8 cellular contexts compared by ENCODE assay signal in genomic region chr11:110295086-110295485, GRCh38. TPM values are rescaled to one million over a fixed set of nuclear protein-coding genes. Genes with fewer than 3 reads are reported as not detected.
A peak's percentile ranks its signal among the peaks of the same experiment; 100 is the strongest.
DNase-seq lines count a peak whose midpoint lies in the region; ATAC-seq, FAIRE-seq and TF ChIP-seq lines count a peak whose summit lies in the region.

No MANE protein-coding gene starts in this region.

- no peak overlapping the region for H2AFZ ChIP-seq in mammary epithelial cell (ENCODE audit: low read depth, low read length)

- CTCF ChIA-PET in A549 (lab: Yijun Ruan, JAX) (no interaction called here), mammary epithelial cell (lab: Charles Lee; ENCODE audit: low non-redundant PET) (no interaction called here)

- H3K4me1 ChIP-seq in A549, result peaks cover 51% of the 10 kb centered on the region
- peaks cover 26% of the 10 kb centered on the region for H3K4me1 ChIP-seq in HUES6 (ENCODE audit: control insufficient read depth, insufficient read depth, low read length)
- peaks cover 30% of the 10 kb centered on the region for H3K4me1 ChIP-seq in mammary epithelial cell (ENCODE audit: insufficient read depth, low read length)

- peaks cover 63% of the 10 kb centered on the region for H3K79me2 ChIP-seq in mammary epithelial cell (ENCODE audit: insufficient read depth, low read length)

- H3K9me3 ChIP-seq in A549 (peaks cover 4% of the 10 kb centered on the region; the same call in 2 of the 3 replicates), HUES6 (ENCODE audit: control insufficient read depth, insufficient read depth, low read depth, low read length) (no peaks in the 10 kb centered on the region), mammary epithelial cell (replicated peaks; ENCODE audit: insufficient read depth, low read length) (no peaks in the 10 kb centered on the region)

- H3K36me3 ChIP-seq in HUES6 (ENCODE audit: control insufficient read depth, insufficient read depth, low read length), result no peaks in the 10 kb centered on the region
- no peaks in the 10 kb centered on the region for H3K36me3 ChIP-seq in mammary epithelial cell (ENCODE audit: insufficient read depth, low read length)

- WGBS in A549 (ENCODE audit: missing lambda C conversion rate), result 2% methylated on average over 4 of the region's 4 CpGs
- WGBS in mammary epithelial cell (ENCODE audit: low coverage, missing lambda C conversion rate), result 2% methylated on average over 4 of the region's 4 CpGs

- peak overlapping the region; percentile 96 to 100 for H3K27ac ChIP-seq in A549
- H3K27ac ChIP-seq in HUES6 (ENCODE audit: low read depth, low read length), result no peak overlapping the region
- H3K27ac ChIP-seq in mammary epithelial cell (ENCODE audit: insufficient read depth, low read depth, low read length), result peak overlapping the region; percentile 88

- BruUV-seq in mammary epithelial cell (replicated peaks; lab: Mats Ljungman, UMichigan), result TSS peak; percentile 45

- H3K4me3 ChIP-seq in A549, result peak overlapping the region; percentile 67
- peak overlapping the region; percentile 80 for H3K4me3 ChIP-seq in HUES6 (ENCODE audit: low read depth, low read length)
- peak overlapping the region; percentile 85 to 99 (median 99) for H3K4me3 ChIP-seq in mammary epithelial cell (replicated peaks in 1 of 3; ENCODE audit: insufficient read depth in 1 of 3, low read depth in 2 of 3, low read length in 3 of 3)

- no peak for TF ChIP-seq EP300 in A549 (IDR thresholded peaks at IDR 0.05)

- no peak for FAIRE-seq in A549 (lab: Jason Lieb, UNC)

- TF ChIP-seq POLR2A in A549 (IDR thresholded peaks at IDR 0.05; ENCODE audit: low read length), result no peak

- in situ Hi-C loops in mammary epithelial cell (cut with MboI; ENCODE audit: low sequenced_read_pairs in 2 of 2), result no loop called here

- dilution Hi-C loops in mammary epithelial cell (cut with HindIII; ENCODE audit: low sequenced_read_pairs), result no loop called here

- no peak for TF ChIP-seq RAD21 in A549 (conservative IDR thresholded peaks at IDR 0.05 in 1 of 2, IDR thresholded peaks at IDR 0.05 in 1 of 2)

- no peaks in the 10 kb centered on the region for H4K20me1 ChIP-seq in mammary epithelial cell (ENCODE audit: insufficient read depth, low read length)

- no peak for TF ChIP-seq CTCF in A549 (IDR thresholded peaks at IDR 0.05)
- no peak for TF ChIP-seq CTCF in mammary epithelial cell (conservative IDR thresholded peaks at IDR 0.05 in 1 of 2, IDR thresholded peaks at IDR 0.05 in 1 of 2; ENCODE audit: extremely low read depth in 1 of 2, insufficient read depth in 1 of 2, low read depth in 1 of 2, low read length in 2 of 2)

- POLR2A ChIA-PET in A549 (lab: Yijun Ruan, JAX), result interaction anchor here (0.7 to 4.0 kb wide), 2 partner anchors 62 to 1687 kb away, joined by 3 to 28 read pairs; no protein-coding TSS in a partner anchor

- DNase-seq in A549 (ENCODE audit: low read depth in 1 of 2, low spot score in 1 of 2) (no peak), mammary epithelial cell (no peak), midbrain (lab: John Stamatoyannopoulos, UW) (peak; percentile 60), NCI-H748 (lab: John Stamatoyannopoulos, UW; ENCODE audit: unreplicated experiment) (no peak), head of caudate nucleus (no peak), HuH-7.5 (ENCODE audit: low spot score) (no peak)

- H3K4me2 ChIP-seq in A549 (peak overlapping the region; percentile 93), mammary epithelial cell (ENCODE audit: insufficient read depth, low read depth, low read length) (peak overlapping the region; percentile 80)

- H3K27me3 ChIP-seq in HUES6 (ENCODE audit: control insufficient read depth, insufficient read depth, low read length) (no peaks in the 10 kb centered on the region), mammary epithelial cell (ENCODE audit: insufficient read depth, low read length) (no peaks in the 10 kb centered on the region)

- ATAC-seq in A549, result no peak
- no peak for ATAC-seq in HG03108 (IDR thresholded peaks at IDR 0.05; ENCODE audit: unreplicated experiment)

- intact Hi-C loops in mammary epithelial cell (cut with micrococcal nuclease) (loop anchor here (1.0 to 5.0 kb wide), 2 partner anchors 43 to 138 kb away; no protein-coding TSS in a partner anchor), head of caudate nucleus (cut with DNase I) (loop anchor here (10.0 kb wide), 3 partner anchors 80 to 140 kb away; no protein-coding TSS in a partner anchor)

- no peak overlapping the region for H3K9ac ChIP-seq in HUES6 (ENCODE audit: low read length)
- peak overlapping the region; percentile 89 for H3K9ac ChIP-seq in mammary epithelial cell (ENCODE audit: insufficient read depth, low read length)

TF ChIP-seq in A549, 52 proteins besides CTCF, POLR2A, EP300 and RAD21:
- TF ChIP-seq GATA3 (IDR thresholded peaks at IDR 0.05; ENCODE audit: borderline replicate concordance) (no peak), HES2 (IDR thresholded peaks at IDR 0.05) (no peak), HOXA7 (CRISPR knock-in tag; IDR thresholded peaks at IDR 0.05) (no peak), MAFK (IDR thresholded peaks at IDR 0.05; ENCODE audit: partially characterized antibody) (no peak), HEYL (CRISPR knock-in tag; IDR thresholded peaks at IDR 0.05) (no peak), TFCP2L1 (CRISPR knock-in tag; IDR thresholded peaks at IDR 0.05) (no peak), MYC (IDR thresholded peaks at IDR 0.05; ENCODE audit: borderline replicate concordance, low read length) (no peak), FOXS1 (CRISPR knock-in tag; IDR thresholded peaks at IDR 0.05) (no peak), HOXB13 (CRISPR knock-in tag; IDR thresholded peaks at IDR 0.05; ENCODE audit: low read depth) (no peak), MAZ (IDR thresholded peaks at IDR 0.05; ENCODE audit: borderline replicate concordance, low read depth, low read length) (no peak), E2F6 (IDR thresholded peaks at IDR 0.05; ENCODE audit: borderline replicate concordance, low read depth) (no peak), PHF8 (IDR thresholded peaks at IDR 0.05; ENCODE audit: borderline replicate concordance, low read depth) (no peak), BHLHE40 (IDR thresholded peaks at IDR 0.05; ENCODE audit: low read depth, low read length) (no peak), JUNB (IDR thresholded peaks at IDR 0.05) (no peak), RNF2 (IDR thresholded peaks at IDR 0.05; ENCODE audit: borderline replicate concordance, low read depth) (no peak), HDAC2 (IDR thresholded peaks at IDR 0.05) (no peak)
TF ChIP-seq in A549: peak in this region for 0.

RNA-seq across cellular contexts. Expression of gene RDX, which starts 1.3 kb away (rescaled TPM):
- polyA plus RNA-seq in A549 (2011; rRNA removed), result 171 and 183 TPM in 2 replicates
- 34.4 and 47.4 TPM in 2 replicates for polyA plus RNA-seq in A549 (2012; cell fraction: cytosol; rRNA removed)
- 18.4 and 25.5 TPM in 2 replicates for polyA plus RNA-seq in A549 (2012; cell fraction: nucleus; rRNA removed)
- polyA plus RNA-seq in A549 (2017; fragmentation: RNase III; extraction: RNeasy Plus Mini Kit Qiagen cat#74134 plus additional on column Dnase treatment), result 127 to 158 TPM (median 149 TPM) in 3 replicates
- 70.7 and 74.9 TPM in 2 replicates for polyA minus RNA-seq in A549 (2011; rRNA and poly(A)+ RNA removed)
- 100 to 1,000 TPM in 1 of 2 donors, 10 to 100 TPM in 1; 64.8 to 116 TPM for total RNA-seq in mammary epithelial cell
- polyA plus RNA-seq in mammary epithelial cell, result 62.9 TPM
- 111 TPM for polyA minus RNA-seq in mammary epithelial cell
